ENCODE assay signal across 1 cellular context in genomic region chr6:74899416-74899815, GRCh38.
TF ChIP-seq lines count a peak whose summit lies in the region.

No MANE protein-coding gene starts in this region.

TF ChIP-seq in GM23338, 12 proteins besides CTCF, POLR2A, EP300 and RAD21 (continued from another document):
- TF ChIP-seq REST (IDR thresholded peaks at IDR 0.05; ENCODE audit: unreplicated experiment) (no peak), ZNF331 (CRISPR knock-in tag; IDR thresholded peaks at IDR 0.05; ENCODE audit: low read depth) (no peak), NANOG (IDR thresholded peaks at IDR 0.05; ENCODE audit: borderline replicate concordance) (no peak), JUNB (IDR thresholded peaks at IDR 0.05; ENCODE audit: unreplicated experiment) (no peak)
TF ChIP-seq in GM23338: peak in this region for 0.
